Comparison of ENCODE assay signal across 25 cellular contexts in genomic region chr2:28533021-28533420, GRCh38.
"Had no signal": no experiment of that assay in that cellular context is flagged by ENCODE, and none has a peak within 500 bp of the region (broad histone marks: within the 10 kb centered on the region; RNA-seq: fewer than 3 reads in every experiment).

No MANE protein-coding gene starts in this region.

- H3K27ac Mint-ChIP-seq: dendritic cell treated with granulocyte-macrophage colony-stimulating factor and Interleukin-4, amounts not matched to agents 40 ng/mL and 50 ng/mL, for 4 days; effector memory CD8-positive, alpha-beta T cell; endodermal cell had no signal

- H3K27ac ChIP-seq: colonic mucosa, coronary artery, dorsolateral prefrontal cortex, epithelial cell of prostate, esophagus muscularis mucosa, esophagus squamous epithelium, foreskin keratinocyte, gastrocnemius medialis, gastroesophageal sphincter, heart left ventricle, heart right ventricle, hepatocyte had no signal

- H3K36me3 ChIP-seq: colonic mucosa, esophagus muscularis mucosa, esophagus squamous epithelium, gastrocnemius medialis, gastroesophageal sphincter, heart left ventricle, heart right ventricle had no signal

- DNase-seq: colonic mucosa; cortex of kidney; dermis blood vessel endothelial cell; dorsolateral prefrontal cortex; effector CD4-positive, alpha-beta T cell; effector CD8-positive, alpha-beta T cell; effector memory CD4-positive, alpha-beta T cell; effector memory CD8-positive, alpha-beta T cell; endodermal cell; erythroblast; esophagus squamous epithelium; foreskin fibroblast; foreskin keratinocyte; foreskin melanocyte; gastrocnemius medialis; glutamatergic neuron; heart left ventricle; heart right ventricle had no signal

- H3K4me1 ChIP-seq: colonic mucosa, esophagus squamous epithelium, foreskin keratinocyte had no signal

- H3K4me3 Mint-ChIP-seq: dendritic cell treated with granulocyte-macrophage colony-stimulating factor and Interleukin-4, amounts not matched to agents 40 ng/mL and 50 ng/mL, for 4 days; effector memory CD8-positive, alpha-beta T cell; endodermal cell had no signal

- H3K27me3 ChIP-seq: colonic mucosa, dorsolateral prefrontal cortex, esophagus muscularis mucosa, esophagus squamous epithelium, foreskin keratinocyte, gastrocnemius medialis, heart left ventricle, hepatocyte had no signal

- H3K9me3 ChIP-seq: colonic mucosa, esophagus muscularis mucosa, esophagus squamous epithelium, gastrocnemius medialis, gastroesophageal sphincter, heart left ventricle, heart right ventricle had no signal

- ATAC-seq: effector memory CD8-positive, alpha-beta T cell; esophagus mucosa; foreskin keratinocyte; gastrocnemius medialis; gastroesophageal sphincter; heart left ventricle; heart right ventricle had no signal

- H3K4me2 ChIP-seq: hepatocyte had no signal

- H3K79me2 ChIP-seq: hepatocyte had no signal

- H3K4me3 ChIP-seq: colonic mucosa, coronary artery, dorsolateral prefrontal cortex, esophagus muscularis mucosa, esophagus squamous epithelium, gastrocnemius medialis, gastroesophageal sphincter, heart left ventricle, heart right ventricle, hepatocyte had no signal

- H3K9me3 Mint-ChIP-seq: dendritic cell treated with granulocyte-macrophage colony-stimulating factor and Interleukin-4, amounts not matched to agents 40 ng/mL and 50 ng/mL, for 4 days; effector memory CD8-positive, alpha-beta T cell; endodermal cell had no signal

- H2AFZ ChIP-seq: hepatocyte had no signal
